ENCODE assay signal across 23 cellular contexts in the genomic region with DNA sequence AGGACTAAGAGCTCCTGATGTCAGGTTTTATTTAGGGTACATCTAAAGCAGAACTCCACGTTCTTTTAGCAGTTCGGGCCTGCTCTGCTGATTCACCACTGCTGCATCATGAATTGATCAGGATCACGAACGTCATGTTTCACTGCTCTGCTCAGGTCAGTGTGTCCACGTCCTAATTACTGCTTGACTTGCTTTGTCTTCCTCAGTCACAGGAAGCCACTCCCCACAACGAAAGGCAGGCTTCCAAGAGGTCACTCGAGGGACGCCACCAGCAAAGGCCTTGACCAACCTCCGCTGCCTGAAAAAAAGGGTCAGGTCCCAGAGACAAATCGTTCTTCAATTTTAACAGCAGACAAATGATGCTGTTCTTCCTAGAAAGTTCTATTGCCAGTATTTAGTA. TPM values are rescaled to one million over a fixed set of nuclear protein-coding genes. Genes with fewer than 3 reads are reported as not detected.
DNase-seq lines count a peak whose midpoint lies in the region; ATAC-seq and TF ChIP-seq lines count a peak whose summit lies in the region.
"Had no signal": no experiment of that assay in that cellular context is flagged by ENCODE, and none has a peak within 500 bp of the region (broad histone marks: within the 10 kb centered on the region; RNA-seq: fewer than 3 reads in every experiment).

No MANE protein-coding gene starts in this region.

- no peak for ATAC-seq in sciatic nerve
- ATAC-seq: A549, HCT116 had no signal

- H2BK5ac ChIP-seq in H9 (ENCODE audit: insufficient read length, low read length) = no peak overlapping the region

- no peaks in the 10 kb centered on the region for H3K79me2 ChIP-seq in H9 (ENCODE audit: insufficient read depth, low read length)

- H2BK120ac ChIP-seq in H9 (ENCODE audit: low read depth, low read length, poor library complexity, severe bottlenecking) = no peak overlapping the region

- no peak overlapping the region for H2BK20ac ChIP-seq in H9 (ENCODE audit: low read depth, low read length, poor library complexity, severe bottlenecking)

- no peak overlapping the region for H3K27ac ChIP-seq in H9 (ENCODE audit: insufficient read length, low read depth, low read length)
- H3K27ac ChIP-seq: A549; BLaER1 treated with 17β-estradiol and CSF1 and Interleukin-3, amounts not matched to agents 10 nM and 100 nM had no signal

- no peak overlapping the region for H3T11ph ChIP-seq in H9 (ENCODE audit: low read length)

- H3K23me2 ChIP-seq in H9 (ENCODE audit: insufficient read length, low read depth, low read length, poor library complexity, severe bottlenecking) = no peaks in the 10 kb centered on the region

- 0 out of 2 replicates have a peak overlapping the region, but pooled peaks have one; percentile 34 for H3K14ac ChIP-seq in H9 (ENCODE audit: insufficient read depth, low read length)

- H2AK5ac ChIP-seq in H9 (ENCODE audit: insufficient read length, low read length) = no peak overlapping the region

- no peak overlapping the region for H4K8ac ChIP-seq in H9 (replicated peaks; ENCODE audit: insufficient read length, low read depth, low read length)

- peaks cover 0 to 5% (median 2%) of the 10 kb centered on the region in 3 experiments; a peak in 3 of 7 replicates for H3K36me3 Mint-ChIP-seq in H9 (ENCODE audit: insufficient read depth in 1 of 3, low read depth in 3 of 3)
- no peaks in the 10 kb centered on the region for H3K36me3 Mint-ChIP-seq in nephron progenitor cell (ENCODE audit: low read depth)
- peaks cover 13% of the 10 kb centered on the region for H3K36me3 Mint-ChIP-seq in progenitor cell of endocrine pancreas (ENCODE audit: insufficient read depth)
- H3K36me3 Mint-ChIP-seq: CD14-positive monocyte; CD8-positive, alpha-beta memory T cell had no signal

- no peak overlapping the region for H3K4me2 ChIP-seq in H9 (ENCODE audit: insufficient read depth, insufficient read length, low read length)
- H3K4me2 ChIP-seq: A549; BLaER1 treated with 17β-estradiol and CSF1 and Interleukin-3, amounts not matched to agents 10 nM and 100 nM had no signal

- H3K9ac ChIP-seq in H9 (ENCODE audit: extremely low read depth, insufficient read length, low read length) = no peak overlapping the region
- H3K9ac ChIP-seq: BLaER1 treated with 17β-estradiol and CSF1 and Interleukin-3, amounts not matched to agents 10 nM and 100 nM had no signal

- no peaks in the 10 kb centered on the region for H3K9me3 ChIP-seq in H9 (ENCODE audit: control insufficient read depth, low read depth, low read length)
- H3K9me3 ChIP-seq: A549; BE2C; BLaER1 treated with 17β-estradiol and CSF1 and Interleukin-3, amounts not matched to agents 10 nM and 100 nM had no signal

- no peak overlapping the region for H3K56ac ChIP-seq in H9 (ENCODE audit: insufficient read length, low read depth, low read length)

- no peak overlapping the region for H3K18ac ChIP-seq in H9 (ENCODE audit: insufficient read length, low read depth, low read length)

- no peak overlapping the region for H2BK12ac ChIP-seq in H9 (ENCODE audit: insufficient read length, low read depth, low read length)

- no peaks in the 10 kb centered on the region for H3K4me1 Mint-ChIP-seq in H9
- peaks cover 8% of the 10 kb centered on the region for H3K4me1 Mint-ChIP-seq in nephron progenitor cell
- H3K4me1 Mint-ChIP-seq in progenitor cell of endocrine pancreas (ENCODE audit: low read depth) = peaks cover 40% of the 10 kb centered on the region
- H3K4me1 Mint-ChIP-seq: CD14-positive monocyte; CD8-positive, alpha-beta memory T cell had no signal

- no peaks in the 10 kb centered on the region for H3K79me1 ChIP-seq in H9 (ENCODE audit: insufficient read depth, low read depth, low read length, poor library complexity, severe bottlenecking)

- no peaks in the 10 kb centered on the region; a peak in 1 of 5 replicates for H3K9me3 Mint-ChIP-seq in H9
- peaks cover 4% of the 10 kb centered on the region for H3K9me3 Mint-ChIP-seq in nephron progenitor cell
- peaks cover 12% of the 10 kb centered on the region for H3K9me3 Mint-ChIP-seq in progenitor cell of endocrine pancreas (ENCODE audit: low read depth)

- WGBS in H9 (ENCODE audit: extremely low coverage, insufficient read length, low lambda C conversion rate) = no CpG with 5 or more reads among the region's 10 CpGs

- H3K4ac ChIP-seq in H9 (ENCODE audit: low read depth, low read length) = no peak overlapping the region

- no peaks in the 10 kb centered on the region for H4K20me1 ChIP-seq in H9 (ENCODE audit: control insufficient read depth, insufficient read depth, insufficient read length)
- H4K20me1 ChIP-seq: BLaER1 treated with 17β-estradiol and CSF1 and Interleukin-3, amounts not matched to agents 10 nM and 100 nM had no signal

- peak overlapping the region in 2 of 3 experiments; percentile 52 to 74; a peak in 2 of 7 replicates for H3K27ac Mint-ChIP-seq in H9
- H3K27ac Mint-ChIP-seq in nephron progenitor cell = peak overlapping the region; percentile 47
- no peak overlapping the region for H3K27ac Mint-ChIP-seq in progenitor cell of endocrine pancreas
- H3K27ac Mint-ChIP-seq: CD14-positive monocyte; CD4-positive, alpha-beta T cell had no signal

- H3K4me1 ChIP-seq in H9 (ENCODE audit: insufficient read depth, low read length) = no peaks in the 10 kb centered on the region
- H3K4me1 ChIP-seq: A549; BE2C; BLaER1 treated with 17β-estradiol and CSF1 and Interleukin-3, amounts not matched to agents 10 nM and 100 nM had no signal

- H3K4me3 Mint-ChIP-seq in H9 (no peak overlapping the region), nephron progenitor cell (no peak overlapping the region), progenitor cell of endocrine pancreas (ENCODE audit: low read depth) (peak overlapping the region; percentile 22)
- H3K4me3 Mint-ChIP-seq: CD14-positive monocyte; CD4-positive, alpha-beta T cell; CD8-positive, alpha-beta memory T cell had no signal

- no peak overlapping the region for H2AFZ ChIP-seq in H9 (ENCODE audit: low read length)

- H3K27me3 Mint-ChIP-seq in H9 (ENCODE audit: low read depth) (no peaks in the 10 kb centered on the region), nephron progenitor cell (ENCODE audit: low read depth, poor library complexity) (peaks cover 3% of the 10 kb centered on the region), progenitor cell of endocrine pancreas (no peaks in the 10 kb centered on the region)
- H3K27me3 Mint-ChIP-seq: CD4-positive, alpha-beta T cell had no signal

- no peak overlapping the region for H4K91ac ChIP-seq in H9 (ENCODE audit: insufficient read length, low read depth, low read length)

- TF ChIP-seq CTCF in H9 (conservative IDR thresholded peaks at IDR 0.05) = no peak
- TF ChIP-seq CTCF in nephron progenitor cell (IDR thresholded peaks at IDR 0.05) = no peak
- TF ChIP-seq CTCF in progenitor cell of endocrine pancreas (IDR thresholded peaks at IDR 0.05; ENCODE audit: unreplicated experiment) = no peak
- no peak for TF ChIP-seq CTCF in GM10266 (IDR thresholded peaks at IDR 0.05; ENCODE audit: control insufficient read depth, insufficient read depth, low read depth, missing control alignments)

- no peak overlapping the region for H4K5ac ChIP-seq in H9 (ENCODE audit: insufficient read length, low read depth, low read length)

- no peaks in the 10 kb centered on the region for H3K27me3 ChIP-seq in H9 (ENCODE audit: insufficient read depth, low read length)
- H3K27me3 ChIP-seq: BE2C; BLaER1 treated with 17β-estradiol and CSF1 and Interleukin-3, amounts not matched to agents 10 nM and 100 nM had no signal

- DNase-seq in Daoy (ENCODE audit: low read depth) (peak; percentile 9), H9 (no peak), nephron progenitor cell (no peak), progenitor cell of endocrine pancreas (ENCODE audit: low spot score, unreplicated experiment) (no peak), GM10266 (ENCODE audit: extremely low spot score) (no peak), sciatic nerve (ENCODE audit: low spot score) (no peak), epidermal melanocyte (ENCODE audit: insufficient read length, low spot score) (no peak), NCI-H748 treated with DMSO at 0.1 percent for 48 hours (lab: John Stamatoyannopoulos, UW) (no peak)
- DNase-seq: 8988T; ACHN; AML-193; BE2C; CD4-positive, alpha-beta T cell; CD8-positive, alpha-beta memory T cell; DMS153; DND-41; EL; GDM1; H7 had no signal

- H2BK15ac ChIP-seq in H9 (ENCODE audit: low read depth, low read length) = no peak overlapping the region

- intact Hi-C loops in sciatic nerve (cut with DNase I) = no loop called here

- no peak overlapping the region for H3K23ac ChIP-seq in H9 (ENCODE audit: insufficient read length, low read depth, low read length)

RNA-seq across cellular contexts. Expression of a gene that starts 40.3 kb away (rescaled TPM):
- total RNA-seq in Daoy (2014; rRNA removed; shearing (Covaris generic)) = 4.5 and 4.9 TPM in 2 replicates
- 7.0 and 8.2 TPM in 2 replicates for total RNA-seq in H9 (2021)
- 143 and 163 TPM in 2 replicates for total RNA-seq in progenitor cell of endocrine pancreas
- total RNA-seq in sciatic nerve = 10.1 TPM
- total RNA-seq: CD8-positive, alpha-beta memory T cell had no signal

Comparison
In these comparisons a context has a peak if more than half of its experiments do, and no peak if none do; other contexts are left out.
1. RNA of a gene that starts 40.3 kb away (total RNA-seq): 143 to 163 TPM in progenitor cell of endocrine pancreas; 10.1 TPM in sciatic nerve (single experiment), 7.0 to 8.2 TPM in H9 and 4.5 to 4.9 TPM in Daoy; every median in the first group is over 10 times any median in the second.